8 cellular contexts compared by ENCODE assay signal in the genomic region with DNA sequence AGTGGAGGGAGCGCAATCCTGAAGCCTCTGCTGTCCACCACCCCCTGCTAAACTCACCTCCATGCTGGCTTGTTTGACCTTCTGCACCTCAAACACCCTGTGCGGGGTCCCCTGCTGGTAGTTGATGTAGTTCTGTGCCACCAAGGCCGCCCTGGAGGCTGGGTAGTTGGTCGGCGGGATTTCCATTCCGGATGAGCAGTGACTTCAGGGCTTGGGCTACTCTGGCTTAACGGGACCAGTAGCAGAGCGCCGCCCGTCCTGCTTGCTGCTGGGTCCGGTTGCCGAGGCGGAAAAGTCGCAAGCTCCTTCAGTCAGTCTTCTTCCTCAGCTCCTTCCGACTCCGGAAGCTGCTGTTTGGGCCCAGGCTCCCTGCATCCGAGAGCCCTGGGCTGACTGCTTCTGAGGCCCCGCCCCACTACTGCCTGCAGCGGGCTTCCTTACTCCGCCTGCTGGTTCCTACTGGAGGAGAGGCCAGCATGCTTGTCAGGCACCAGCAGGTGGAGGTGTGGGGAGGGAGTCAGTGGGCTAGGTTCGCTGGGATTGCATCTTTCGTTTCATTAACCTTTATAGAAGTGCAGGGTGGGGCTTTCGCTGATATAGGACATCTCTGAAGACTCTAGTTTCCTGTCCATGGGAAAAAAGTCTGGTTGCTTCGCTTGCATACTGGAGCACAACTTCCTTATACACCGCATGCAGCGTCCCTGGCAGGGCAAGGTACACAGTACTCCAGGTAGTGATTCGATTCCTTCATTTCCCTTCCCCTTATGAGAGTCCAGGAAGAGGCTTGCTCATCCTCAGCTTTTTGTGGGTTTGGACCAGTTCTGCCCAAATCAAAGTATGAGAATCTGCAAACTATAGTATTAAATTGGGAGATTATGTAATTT. TPM values are rescaled to one million over a fixed set of nuclear protein-coding genes. Genes with fewer than 3 reads are reported as not detected.
DNase-seq lines count a peak whose midpoint lies in the region; ATAC-seq lines count a peak whose summit lies in the region.

A gene with protein sequence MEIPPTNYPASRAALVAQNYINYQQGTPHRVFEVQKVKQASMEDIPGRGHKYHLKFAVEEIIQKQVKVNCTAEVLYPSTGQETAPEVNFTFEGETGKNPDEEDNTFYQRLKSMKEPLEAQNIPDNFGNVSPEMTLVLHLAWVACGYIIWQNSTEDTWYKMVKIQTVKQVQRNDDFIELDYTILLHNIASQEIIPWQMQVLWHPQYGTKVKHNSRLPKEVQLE (minus strand): TSS at position 356 of the 884 bp plus-strand sequence. CDS start 170 bp downstream, at position 186.

- peak within 1 kb of the TSS; percentile 89 for H3K27ac Mint-ChIP-seq in dendritic cell treated with granulocyte-macrophage colony-stimulating factor and Interleukin-4, amounts not matched to agents 40 ng/mL and 50 ng/mL, for 4 days

- H3K36me3 Mint-ChIP-seq in dendritic cell treated with granulocyte-macrophage colony-stimulating factor and Interleukin-4, amounts not matched to agents 40 ng/mL and 50 ng/mL, for 4 days (ENCODE audit: low read depth) = peaks cover 60% of the 10 kb centered on the region

- H3K27ac ChIP-seq in layer of hippocampus (ENCODE audit: low read depth, low read length) = peak within 1 kb of the TSS; percentile 47

- no peaks in the 10 kb centered on the region for H3K27me3 Mint-ChIP-seq in dendritic cell treated with granulocyte-macrophage colony-stimulating factor and Interleukin-4, amounts not matched to agents 40 ng/mL and 50 ng/mL, for 4 days

- intact Hi-C loops in dendritic cell treated with granulocyte-macrophage colony-stimulating factor and Interleukin-4, amounts not matched to agents 40 ng/mL and 50 ng/mL, for 4 days (cut with micrococcal nuclease) = loop anchor here (5.0 kb wide), 1 partner anchor 35 kb away; no protein-coding TSS in a partner anchor

- ATAC-seq in GM21381 (IDR thresholded peaks at IDR 0.05; ENCODE audit: unreplicated experiment) = peak; percentile 100

- DNase-seq in Caki2 (ENCODE audit: low read depth) (peak; percentile 96), HUDEP-2 (lab: John Stamatoyannopoulos, UW; ENCODE audit: unreplicated experiment in 76 of 76) (peak in 75 of 76 experiments; percentile 38 to 91 (median 84)), NCI-H1694 treated with DMSO at 0.1 percent for 48 hours (lab: John Stamatoyannopoulos, UW) (no peak)
- peak; percentile 74 for DNase-seq in activated CD4-positive, alpha-beta T cell treated with anti-CD3 and anti-CD28 coated beads, Interleukin-2, amount 50 U/mL, for 1 hour
- peak; percentile 85 for DNase-seq in stimulated activated CD4-positive, alpha-beta T cell treated with anti-CD3 and anti-CD28 coated beads, Interleukin-1b, Interleukin-23, amount 100 ng/mL, for 48 hours

- peak within 1 kb of the TSS; percentile 93 for H3K4me3 Mint-ChIP-seq in dendritic cell treated with granulocyte-macrophage colony-stimulating factor and Interleukin-4, amounts not matched to agents 40 ng/mL and 50 ng/mL, for 4 days

- peaks cover 15% of the 10 kb centered on the region for H3K4me1 Mint-ChIP-seq in dendritic cell treated with granulocyte-macrophage colony-stimulating factor and Interleukin-4, amounts not matched to agents 40 ng/mL and 50 ng/mL, for 4 days (ENCODE audit: low read depth)

- H3K27me3 ChIP-seq in layer of hippocampus (ENCODE audit: control insufficient read depth, insufficient read depth, low read length) = no peaks in the 10 kb centered on the region

- H3K9me3 Mint-ChIP-seq in dendritic cell treated with granulocyte-macrophage colony-stimulating factor and Interleukin-4, amounts not matched to agents 40 ng/mL and 50 ng/mL, for 4 days = no peaks in the 10 kb centered on the region

- in situ Hi-C loops in Caki2 (cut with HindIII; ENCODE audit: low pct_unique_long_range_greater_than_20kb, low sequenced_read_pairs) = loop anchor here (5.0 kb wide), 1 partner anchor 105 kb away; no protein-coding TSS in a partner anchor

RNA-seq across cellular contexts. Expression of the gene that starts here (rescaled TPM):
- total RNA-seq in Caki2 (2014; rRNA removed; shearing (Covaris generic); ENCODE audit: low replicate concordance) = 44.8 and 73.9 TPM in 2 replicates
